In genomic region chr10:48981310-48981907, GRCh38 we compare ENCODE assay signal across 8 cellular contexts. TPM values are rescaled to one million over a fixed set of nuclear protein-coding genes. Genes with fewer than 3 reads are reported as not detected.
DNase-seq lines count a peak whose midpoint lies in the region; ATAC-seq and TF ChIP-seq lines count a peak whose summit lies in the region.

No MANE protein-coding gene starts in this region.

- no peak overlapping the region for H4K8ac ChIP-seq in neuronal stem cell (ENCODE audit: low read depth, low read length)

- ATAC-seq in HG03196 (IDR thresholded peaks at IDR 0.05; ENCODE audit: unreplicated experiment): no peak

- peaks cover 0 to 8% (median 0%) of the 10 kb centered on the region in 3 experiments for H3K27me3 ChIP-seq in neuronal stem cell (ENCODE audit: control insufficient read depth in 3 of 3, insufficient read depth in 3 of 3, low read depth in 1 of 3, low read length in 3 of 3)

- no peak overlapping the region for H2AFZ ChIP-seq in neuronal stem cell (ENCODE audit: low read length)

- H2BK15ac ChIP-seq in neuronal stem cell (ENCODE audit: low read length): no peak overlapping the region

- H3K23ac ChIP-seq in neuronal stem cell (ENCODE audit: low read depth, low read length, poor library complexity): peak overlapping the region; percentile 14

- in situ Hi-C loops in ACHN (cut with HindIII; ENCODE audit: low pct_ligation_motif_present, low pct_unique_long_range_greater_than_20kb, low sequenced_read_pairs): no loop called here

- H3K18ac ChIP-seq in neuronal stem cell (ENCODE audit: low read length): no peak overlapping the region

- H3K27ac ChIP-seq in neuronal stem cell (replicated peaks; ENCODE audit: low read length): no peak overlapping the region

- H3K4me3 ChIP-seq in fibroblast of villous mesenchyme (ENCODE audit: low read depth, low read length) (no peak overlapping the region), neuronal stem cell (ENCODE audit: low read length in 2 of 2) (no peak overlapping the region)

- H2BK12ac ChIP-seq in neuronal stem cell (ENCODE audit: low read length): no peak overlapping the region

- no peak overlapping the region for H3K4ac ChIP-seq in neuronal stem cell (ENCODE audit: low read length)

- no peak overlapping the region for H3K4me2 ChIP-seq in neuronal stem cell (ENCODE audit: insufficient read depth, low read length, poor library complexity, severe bottlenecking)

- H3K36me3 ChIP-seq in neuronal stem cell (replicated peaks in 1 of 2; ENCODE audit: control insufficient read depth in 2 of 2, insufficient read depth in 2 of 2, low read length in 2 of 2): no peaks in the 10 kb centered on the region

- peak; percentile 55 for DNase-seq in ACHN
- DNase-seq in NCI-H345 (lab: John Stamatoyannopoulos, UW): peak; percentile 23
- DNase-seq in activated T-cell treated with anti-CD3 and anti-CD28 coated beads for 24 hours (ENCODE audit: low read depth): peak; percentile 5
- DNase-seq in fibroblast of villous mesenchyme (ENCODE audit: low read depth): peak; percentile 42
- DNase-seq in neuronal stem cell (ENCODE audit: low spot score): peak; percentile 44
- no peak for DNase-seq in cortex of kidney (lab: John Stamatoyannopoulos, UW)

- H3K9ac ChIP-seq in neuronal stem cell (ENCODE audit: low read depth, low read length, poor library complexity): no peak overlapping the region

- no peak overlapping the region for H2BK5ac ChIP-seq in neuronal stem cell (ENCODE audit: low read length)

- H4K91ac ChIP-seq in neuronal stem cell (ENCODE audit: low read depth, low read length, poor library complexity): no peak overlapping the region

- no peak overlapping the region for H3K14ac ChIP-seq in neuronal stem cell (ENCODE audit: low read length)

- no CpG with 5 or more reads among the region's 12 CpGs for WGBS in neuronal stem cell (ENCODE audit: extremely low coverage in 2 of 2, insufficient read length in 2 of 2, insufficient replicate concordance in 1 of 2), 2 donors

- no peak overlapping the region for H2BK120ac ChIP-seq in neuronal stem cell (ENCODE audit: low read depth, low read length)

- H3K9me3 ChIP-seq in neuronal stem cell (replicated peaks in 1 of 2; ENCODE audit: control insufficient read depth in 2 of 2, insufficient read depth in 1 of 2, low read depth in 1 of 2, low read length in 2 of 2): no peaks in the 10 kb centered on the region

- H2AK5ac ChIP-seq in neuronal stem cell (ENCODE audit: low read depth, low read length): no peak overlapping the region

- TF ChIP-seq CTCF in GM12872 (IDR thresholded peaks at IDR 0.05; ENCODE audit: insufficient read depth, low read depth, low read length) (peak; percentile 86), fibroblast of villous mesenchyme (IDR thresholded peaks at IDR 0.05; ENCODE audit: insufficient read depth, low read depth, low read length) (peak; percentile 87)

- no peaks in the 10 kb centered on the region for H3K79me1 ChIP-seq in neuronal stem cell (ENCODE audit: low read depth, low read length)

- H3K4me1 ChIP-seq in neuronal stem cell (ENCODE audit: control insufficient read depth in 2 of 2, insufficient read depth in 1 of 2, low read depth in 1 of 2, low read length in 2 of 2): no peaks in the 10 kb centered on the region

RNA-seq across cellular contexts. Expression of gene LRRC18, which starts 41.8 kb away (rescaled TPM):
- total RNA-seq in fibroblast of villous mesenchyme: not detected in 2 replicates
- polyA plus RNA-seq in neuronal stem cell (2013, experiment 1 of 2): not detected
- not detected for polyA plus RNA-seq in neuronal stem cell (2013, experiment 2 of 2)
